In the genomic region with DNA sequence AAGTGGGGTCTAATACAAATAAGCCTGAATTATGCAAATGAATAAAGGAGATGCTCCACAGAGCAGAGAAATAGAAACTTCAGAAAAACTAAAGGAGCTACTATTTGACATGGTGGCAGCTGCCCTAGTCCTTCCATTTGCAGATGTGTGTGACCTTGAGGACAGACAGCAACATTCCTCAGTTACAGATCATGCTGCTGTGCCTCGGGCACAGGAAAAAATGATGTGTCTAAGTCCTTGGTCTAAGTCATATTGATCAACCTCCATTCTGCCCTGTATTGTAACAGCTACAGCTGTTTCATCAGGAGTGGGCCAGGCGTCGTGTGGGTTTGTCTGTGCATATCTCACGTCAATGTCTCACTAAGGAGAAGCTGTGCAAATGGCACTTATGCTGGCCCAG, we compare ENCODE assay signal across 12 cellular contexts.
"Had no signal": no experiment of that assay in that cellular context is flagged by ENCODE, and none has a peak within 500 bp of the region (broad histone marks: within the 10 kb centered on the region; RNA-seq: fewer than 3 reads in every experiment).

No MANE protein-coding gene starts in this region.

- H3K36me3 ChIP-seq: esophagus muscularis mucosa, sigmoid colon, spleen had no signal

- H3K36me3 Mint-ChIP-seq: activated naive CD4-positive, alpha-beta T cell treated with anti-CD3 and anti-CD28 coated beads, Interleukin-2, amount 50 U/mL, for 24 hours; stimulated activated naive B cell treated with anti-CD40 and anti-IgM and Interleukin-4, amounts not matched to agents 10 μg/mL and 1 μg/mL and 100 μg/mL, for 72 hours had no signal

- H3K27ac ChIP-seq: esophagus muscularis mucosa, sigmoid colon, spleen had no signal

- H3K9me3 Mint-ChIP-seq: activated naive CD4-positive, alpha-beta T cell treated with anti-CD3 and anti-CD28 coated beads, Interleukin-2, amount 50 U/mL, for 24 hours; nephron had no signal

- H3K27me3 Mint-ChIP-seq: activated naive CD4-positive, alpha-beta T cell treated with anti-CD3 and anti-CD28 coated beads, Interleukin-2, amount 50 U/mL, for 24 hours; stimulated activated naive B cell treated with anti-CD40 and anti-IgM and Interleukin-4, amounts not matched to agents 10 μg/mL and 1 μg/mL and 100 μg/mL, for 72 hours had no signal

- H3K27ac Mint-ChIP-seq: activated naive CD4-positive, alpha-beta T cell treated with anti-CD3 and anti-CD28 coated beads, Interleukin-2, amount 50 U/mL, for 24 hours; activated T-cell treated with anti-CD3 and anti-CD28 coated beads, Interleukin-2, amount 50 U/mL, for 72 hours; nephron; stimulated activated naive B cell treated with anti-CD40 and anti-IgM and Interleukin-4, amounts not matched to agents 10 μg/mL and 1 μg/mL and 100 μg/mL, for 72 hours had no signal

- H3K4me1 ChIP-seq: esophagus muscularis mucosa, sigmoid colon, spleen had no signal

- H3K4me1 Mint-ChIP-seq: activated naive CD4-positive, alpha-beta T cell treated with anti-CD3 and anti-CD28 coated beads, Interleukin-2, amount 50 U/mL, for 24 hours; nephron; stimulated activated naive B cell treated with anti-CD40 and anti-IgM and Interleukin-4, amounts not matched to agents 10 μg/mL and 1 μg/mL and 100 μg/mL, for 72 hours had no signal

- H3K4me3 Mint-ChIP-seq: activated naive CD4-positive, alpha-beta T cell treated with anti-CD3 and anti-CD28 coated beads, Interleukin-2, amount 50 U/mL, for 24 hours; activated T-cell treated with anti-CD3 and anti-CD28 coated beads, Interleukin-2, amount 50 U/mL, for 72 hours; nephron; stimulated activated naive B cell treated with anti-CD40 and anti-IgM and Interleukin-4, amounts not matched to agents 10 μg/mL and 1 μg/mL and 100 μg/mL, for 72 hours had no signal

- H3K27me3 ChIP-seq: esophagus muscularis mucosa, sigmoid colon, spleen had no signal

- H3K9me3 ChIP-seq: esophagus muscularis mucosa, sigmoid colon, spleen had no signal

- H3K4me3 ChIP-seq: esophagus muscularis mucosa, sigmoid colon, spleen had no signal

- DNase-seq: activated CD4-positive, alpha-beta T cell treated with anti-CD3 and anti-CD28 coated beads, Interleukin-2, amount 50 U/mL, for 1 hour; activated effector memory CD4-positive, alpha-beta T cell treated with anti-CD3 and anti-CD28 coated beads, Interleukin-2, amount 50 U/mL, for 16 hours; activated T-cell treated with anti-CD3 and anti-CD28 coated beads, Interleukin-2, amount 50 U/mL, for 72 hours; effector CD8-positive, alpha-beta T cell; mesendoderm; sigmoid colon; spleen; stimulated activated naive B cell treated with anti-CD40 and anti-IgM and Interleukin-4, amounts not matched to agents 10 μg/mL and 1 μg/mL and 100 μg/mL, for 72 hours; T1000 had no signal
